Comparison of ENCODE assay signal across 8 cellular contexts in the genomic region with DNA sequence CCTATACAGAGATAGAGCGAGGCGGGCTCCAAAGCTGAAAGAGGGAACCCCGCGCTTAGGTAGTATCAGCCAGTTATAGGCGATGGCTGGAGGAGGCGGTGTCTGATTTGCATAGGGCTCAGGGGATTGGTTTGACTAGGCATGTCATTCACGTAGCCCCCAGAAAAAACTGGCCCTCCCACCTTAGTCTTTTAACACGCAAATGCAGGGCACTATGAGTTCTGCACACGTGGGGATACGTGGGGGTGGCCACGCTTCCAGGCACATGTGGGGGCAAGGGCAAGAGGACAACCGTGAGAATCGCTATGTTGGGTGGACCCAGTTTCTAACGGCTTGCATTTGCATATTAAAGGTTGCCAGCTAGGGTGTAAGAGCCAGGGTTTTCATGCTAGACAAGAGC. TPM values are rescaled to one million over a fixed set of nuclear protein-coding genes. Genes with fewer than 3 reads are reported as not detected.
DNase-seq lines count a peak whose midpoint lies in the region; ATAC-seq and TF ChIP-seq lines count a peak whose summit lies in the region.
"Had no signal": no experiment of that assay in that cellular context is flagged by ENCODE, and none has a peak within 500 bp of the region (broad histone marks: within the 10 kb centered on the region; RNA-seq: fewer than 3 reads in every experiment).

No MANE protein-coding gene starts in this region.

- H3K4me1 ChIP-seq in iPS-20b (ENCODE audit: insufficient read depth, low read length) (peaks cover 3% of the 10 kb centered on the region; the same call in 1 of the 2 replicates), spleen (peaks cover 0 to 8% (median 0%) of the 10 kb centered on the region in 6 donors)

- H3K9ac ChIP-seq in iPS-20b (ENCODE audit: low read depth, low read length), result no peak overlapping the region

- intact Hi-C loops in spleen (cut with DNase I; ENCODE audit: low total_unique reads), result no loop called here

- DNase-seq in NB4 (ENCODE audit: low read depth) (peak; percentile 29), astrocyte of the spinal cord (ENCODE audit: low read depth, low spot score) (no peak), spleen (no peak)
- DNase-seq in stimulated activated naive CD8-positive, alpha-beta T cell treated with anti-CD3 and anti-CD28 coated beads, Interleukin-15, Interleukin-2, amounts not matched to agents 100 U/mL and 50 U/mL, for 24 hours, result peak; percentile 15
- DNase-seq: NCI-H1694 had no signal

- H3K9me3 ChIP-seq in iPS-20b (ENCODE audit: insufficient read depth, low read depth, low read length) (no peaks in the 10 kb centered on the region), spleen (no peaks in the 10 kb centered on the region)

- TF ChIP-seq CTCF in NB4 (IDR thresholded peaks at IDR 0.05; ENCODE audit: low read depth, low read length) (no peak), astrocyte of the spinal cord (IDR thresholded peaks at IDR 0.05; ENCODE audit: low read depth, low read length) (no peak), spleen (IDR thresholded peaks at IDR 0.05 in 8 of 11, conservative IDR thresholded peaks at IDR 0.05 in 3 of 11) (no peak)

- no peaks in the 10 kb centered on the region for H3K27me3 ChIP-seq in iPS-20b (ENCODE audit: insufficient read depth, low read length)
- H3K27me3 ChIP-seq in spleen (replicated peaks in 1 of 7), result no peaks in the 10 kb centered on the region

- H3K27ac ChIP-seq in iPS-20b (ENCODE audit: low read length) (no peak overlapping the region), spleen (peak overlapping the region in 2 of 8 donors; percentile 17 to 42)

- TF ChIP-seq POLR2A in NB4 (IDR thresholded peaks at IDR 0.05; ENCODE audit: extremely low read depth, insufficient read length) (no peak), spleen (IDR thresholded peaks at IDR 0.05) (no peak)

- 64 to 88% (median 78%) methylated on average over 14 of the region's 14 CpGs for WGBS in spleen, 5 donors

- in situ Hi-C loops in astrocyte of the spinal cord (cut with HindIII; ENCODE audit: low sequenced_read_pairs), result no loop called here

- H3K4me3 ChIP-seq in NB4 (ENCODE audit: low read depth, low read length), result no peak overlapping the region
- peak overlapping the region; percentile 22 for H3K4me3 ChIP-seq in astrocyte of the spinal cord (ENCODE audit: low read depth, low read length)
- H3K4me3 ChIP-seq in iPS-20b (ENCODE audit: low read length), result peak overlapping the region; percentile 67; the same call in 1 of the 2 replicates
- H3K4me3 ChIP-seq in spleen, result no peak overlapping the region

- peak; percentile 65 for ATAC-seq in stimulated activated naive CD8-positive, alpha-beta T cell treated with anti-CD3 and anti-CD28 coated beads, Interleukin-15, Interleukin-2, amounts not matched to agents 100 U/mL and 50 U/mL, for 24 hours
- no peak for ATAC-seq in GM18909 (IDR thresholded peaks at IDR 0.05; ENCODE audit: poor library complexity, unreplicated experiment)
- no peak for ATAC-seq in GM21526 (IDR thresholded peaks at IDR 0.05; ENCODE audit: low FRiP score, unreplicated experiment)

- no peaks in the 10 kb centered on the region for H3K36me3 ChIP-seq in iPS-20b (ENCODE audit: insufficient read depth, low read depth, low read length)
- H3K36me3 ChIP-seq in spleen, result no peaks in the 10 kb centered on the region

RNA-seq across cellular contexts. Expression of gene MSTN, which starts 56.7 kb away (rescaled TPM):
- total RNA-seq in spleen, result under 1 TPM in 2 of 7 donors, not detected in 5; 0.27 to 0.37 TPM
- under 1 TPM; 0.14 to 0.26 (median 0.15) TPM for polyA plus RNA-seq in spleen

Comparison
In these comparisons a context has a peak if more than half of its experiments do, and no peak if none do; other contexts are left out.
1. DNase-seq: peak in NB4 (single experiment) and stimulated activated naive CD8-positive, alpha-beta T cell treated with anti-CD3 and anti-CD28 coated beads, Interleukin-15, Interleukin-2, amounts not matched to agents 100 U/mL and 50 U/mL, for 24 hours (single experiment); none in astrocyte of the spinal cord (single experiment) and spleen (single experiment).
2. H3K4me3 ChIP-seq: peak in astrocyte of the spinal cord (single experiment) and iPS-20b (single experiment); none in NB4 (single experiment) and spleen (0 of 8).